In the genomic region with DNA sequence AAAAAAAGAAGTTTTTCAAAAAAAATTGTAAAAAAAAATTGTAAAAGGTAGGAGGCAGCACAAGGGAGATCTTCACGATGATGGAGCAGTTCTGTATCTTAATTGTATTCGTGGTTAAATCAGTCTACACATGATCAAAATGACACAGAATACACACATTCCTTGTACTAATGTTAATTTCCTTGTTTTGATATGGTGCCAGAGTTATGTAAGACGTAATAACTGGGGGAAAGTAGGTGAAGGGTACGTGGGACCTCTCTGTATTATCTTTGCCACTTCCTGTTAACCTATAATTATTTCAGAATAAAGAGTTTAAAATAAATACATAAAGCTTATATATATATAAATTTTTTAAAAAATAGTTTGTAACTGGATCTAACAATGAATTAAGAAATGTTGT, we compare ENCODE assay signal across 19 cellular contexts.
"Had no signal": no experiment of that assay in that cellular context is flagged by ENCODE, and none has a peak within 500 bp of the region (broad histone marks: within the 10 kb centered on the region; RNA-seq: fewer than 3 reads in every experiment).

No MANE protein-coding gene starts in this region.

- H3K9me3 ChIP-seq: esophagus muscularis mucosa, psoas muscle, right lobe of liver, spleen, stomach had no signal

- H3K9me3 Mint-ChIP-seq: nephron had no signal

- H3K27ac ChIP-seq: epithelial cell of prostate, esophagus muscularis mucosa, psoas muscle, right lobe of liver, spleen, stomach had no signal

- H3K36me3 ChIP-seq: right lobe of liver had no signal

- H3K27me3 ChIP-seq: esophagus muscularis mucosa, right lobe of liver, spleen, stomach had no signal

- ATAC-seq: left colon, psoas muscle, right lobe of liver had no signal

- H3K4me3 Mint-ChIP-seq: nephron had no signal

- H3K4me3 ChIP-seq: esophagus muscularis mucosa, psoas muscle, right lobe of liver, spleen, stomach had no signal

- DNase-seq: caudate nucleus; cortex of kidney; effector memory CD4-positive, alpha-beta T cell; foreskin fibroblast; left colon; mammary epithelial cell; psoas muscle; retina; right lobe of liver; spleen; stimulated activated CD4-positive, alpha-beta T cell treated with anti-CD3 and anti-CD28 coated beads, Interleukin-15, amount 100 ng/mL, for 24 hours; stimulated activated CD4-positive, alpha-beta T cell treated with anti-CD3 and anti-CD28 coated beads, Interleukin-1b, Interleukin-23, amount 100 ng/mL, for 48 hours; stimulated activated CD4-positive, alpha-beta T cell treated with anti-CD3 and anti-CD28 coated beads, Interleukin-4, amount 100 ng/mL, for 4 hours; stimulated activated naive CD4-positive, alpha-beta T cell; stomach; trophoblast cell had no signal

- H3K27ac Mint-ChIP-seq: nephron had no signal
